ENCODE assay signal across 11 cellular contexts in the genomic region with DNA sequence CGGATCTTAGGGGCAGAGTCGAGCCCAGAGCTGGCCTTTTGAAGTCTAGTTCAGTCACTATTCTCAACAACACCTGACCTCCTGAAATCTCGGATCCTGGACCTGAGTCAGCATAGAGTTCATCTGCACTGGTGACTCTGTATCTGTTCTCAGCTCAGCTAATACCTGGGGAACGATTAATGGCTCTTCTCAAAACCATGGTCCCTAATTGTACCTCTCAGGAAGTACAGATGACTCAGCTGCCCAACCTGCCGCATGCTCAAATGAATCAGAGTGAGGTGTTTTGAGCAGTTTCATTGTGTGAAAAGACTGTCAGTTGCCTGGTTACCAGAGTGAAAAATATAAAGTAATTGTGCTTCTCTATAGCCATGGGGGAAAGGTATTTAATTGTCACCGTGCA.
DNase-seq lines count a peak whose midpoint lies in the region; ATAC-seq and TF ChIP-seq lines count a peak whose summit lies in the region.
"Had no signal": no experiment of that assay in that cellular context is flagged by ENCODE, and none has a peak within 500 bp of the region (broad histone marks: within the 10 kb centered on the region; RNA-seq: fewer than 3 reads in every experiment).

No MANE protein-coding gene starts in this region.

- CTCF ChIA-PET in activated naive CD4-positive, alpha-beta T cell treated with anti-CD3 and anti-CD28 coated beads for 36 hours (lab: Charles Lee), result interaction anchor here (0.9 kb wide), 1 partner anchor 9 kb away, joined by 4 read pairs; no protein-coding TSS in a partner anchor

- intact Hi-C loops in activated naive CD4-positive, alpha-beta T cell treated with anti-CD3 and anti-CD28 coated beads for 36 hours (cut with micrococcal nuclease), result no loop called here

- in situ Hi-C loops in KBM-7 (cut with MboI; ENCODE audit: low pct_unique_long_range_greater_than_20kb, low sequenced_read_pairs), result no loop called here

- H3K27me3 Mint-ChIP-seq in activated naive CD4-positive, alpha-beta T cell treated with anti-CD3 and anti-CD28 coated beads for 36 hours (ENCODE audit: low read depth), result peaks cover 10% of the 10 kb centered on the region
- no peaks in the 10 kb centered on the region for H3K27me3 Mint-ChIP-seq in progenitor cell of endocrine pancreas

- no peaks in the 10 kb centered on the region for H3K4me1 Mint-ChIP-seq in activated naive CD4-positive, alpha-beta T cell treated with anti-CD3 and anti-CD28 coated beads for 36 hours (ENCODE audit: low read depth)
- H3K4me1 Mint-ChIP-seq in progenitor cell of endocrine pancreas (ENCODE audit: low read depth), result peaks cover 3% of the 10 kb centered on the region

- DNase-seq in activated naive CD4-positive, alpha-beta T cell treated with anti-CD3 and anti-CD28 coated beads for 36 hours, result peak; percentile 30
- no peak for DNase-seq in activated naive CD4-positive, alpha-beta T cell treated with Interleukin-2 at 50 U/mL for 16 hours
- DNase-seq in LoVo (ENCODE audit: low spot score) (peak; percentile 39), SW 1271 (lab: John Stamatoyannopoulos, UW) (peak; percentile 20 to 65), progenitor cell of endocrine pancreas (ENCODE audit: low spot score, unreplicated experiment) (no peak), KBM-7 (no peak), germinal center (ENCODE audit: low spot score) (no peak)
- DNase-seq: activated gamma-delta T cell, BE2C had no signal

- H3K36me3 Mint-ChIP-seq in activated naive CD4-positive, alpha-beta T cell treated with anti-CD3 and anti-CD28 coated beads for 36 hours (ENCODE audit: low read depth), result no peaks in the 10 kb centered on the region
- H3K36me3 Mint-ChIP-seq in progenitor cell of endocrine pancreas (ENCODE audit: insufficient read depth), result no peaks in the 10 kb centered on the region

- no peak overlapping the region for H3K4me3 Mint-ChIP-seq in activated naive CD4-positive, alpha-beta T cell treated with anti-CD3 and anti-CD28 coated beads for 36 hours
- H3K4me3 Mint-ChIP-seq in progenitor cell of endocrine pancreas (ENCODE audit: low read depth), result no peak overlapping the region

- H3K27ac Mint-ChIP-seq in activated naive CD4-positive, alpha-beta T cell treated with anti-CD3 and anti-CD28 coated beads for 36 hours, result no peak overlapping the region
- H3K27ac Mint-ChIP-seq in progenitor cell of endocrine pancreas, result peak overlapping the region; percentile 57

- H3K9me3 Mint-ChIP-seq in activated naive CD4-positive, alpha-beta T cell treated with anti-CD3 and anti-CD28 coated beads for 36 hours, result no peaks in the 10 kb centered on the region
- no peaks in the 10 kb centered on the region for H3K9me3 Mint-ChIP-seq in progenitor cell of endocrine pancreas (ENCODE audit: low read depth)

- no peak for ATAC-seq in GM21786 (IDR thresholded peaks at IDR 0.05; ENCODE audit: unreplicated experiment)
- ATAC-seq: sciatic nerve had no signal

- TF ChIP-seq CTCF in progenitor cell of endocrine pancreas (IDR thresholded peaks at IDR 0.05; ENCODE audit: unreplicated experiment), result no peak

Comparison
In these comparisons a context has a peak if more than half of its experiments do, and no peak if none do; other contexts are left out.
1. DNase-seq: peak in activated naive CD4-positive, alpha-beta T cell treated with anti-CD3 and anti-CD28 coated beads for 36 hours (single experiment), LoVo (single experiment) and SW 1271 (2 of 2); none in activated naive CD4-positive, alpha-beta T cell treated with Interleukin-2 at 50 U/mL for 16 hours (single experiment), progenitor cell of endocrine pancreas (single experiment), KBM-7 (single experiment) and germinal center (single experiment).